In the genomic region with DNA sequence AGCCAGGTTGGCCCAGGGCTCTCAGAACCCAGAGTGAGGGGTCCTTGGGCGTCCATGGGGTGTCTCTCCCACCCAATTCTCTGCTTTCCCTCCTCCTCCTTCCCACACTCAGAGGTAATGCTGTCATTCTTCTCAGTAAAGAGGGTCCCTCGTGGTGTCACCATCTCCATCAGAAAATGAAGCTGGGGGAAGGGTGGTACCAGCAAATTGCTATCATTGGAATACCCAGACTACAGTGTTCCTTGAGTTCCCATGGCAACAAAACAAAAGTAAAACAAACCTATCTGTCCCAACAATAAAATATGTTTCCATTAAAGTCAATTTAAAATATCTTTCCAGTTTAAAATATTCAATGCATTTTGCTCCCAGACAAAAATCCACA, we compare ENCODE assay signal across 8 cellular contexts.
DNase-seq lines count a peak whose midpoint lies in the region; TF ChIP-seq lines count a peak whose summit lies in the region.

No MANE protein-coding gene starts in this region.

- WGBS in suprapubic skin = 14% methylated on average over 2 of the region's 2 CpGs

- H3K9me3 ChIP-seq in suprapubic skin = no peaks in the 10 kb centered on the region

- H3K4me3 ChIP-seq in suprapubic skin = peak overlapping the region; percentile 21

- peak; percentile 42 for DNase-seq in activated T-cell treated with anti-CD3 and anti-CD28 coated beads, Interleukin-2, amount 50 U/mL, for 1 hour
- no peak for DNase-seq in activated T-cell treated with anti-CD3 and anti-CD28 coated beads for 4 hours
- DNase-seq in immature natural killer cell = peak in 2 of 3 donors; percentile 4 to 16
- DNase-seq in suprapubic skin (ENCODE audit: low spot score in 2 of 2) = no peak
- no peak for DNase-seq in DMS79 treated with DMSO at 0.1 percent for 48 hours (lab: John Stamatoyannopoulos, UW)
- no peak for DNase-seq in 8988T
- DNase-seq in stimulated activated CD8-positive, alpha-beta memory T cell treated with anti-CD3 and anti-CD28 coated beads, Interleukin-4, amount 100 ng/mL, for 48 hours = no peak

- peaks cover 25% of the 10 kb centered on the region for H3K36me3 ChIP-seq in suprapubic skin

- peak overlapping the region; percentile 88 for H3K27ac ChIP-seq in suprapubic skin

- no peaks in the 10 kb centered on the region for H3K27me3 Mint-ChIP-seq in activated naive CD8-positive, alpha-beta T cell
- H3K27me3 Mint-ChIP-seq in immature natural killer cell (ENCODE audit: low read depth in 3 of 3) = no peaks in the 10 kb centered on the region

- H3K36me3 Mint-ChIP-seq in activated naive CD8-positive, alpha-beta T cell = peaks cover 27% of the 10 kb centered on the region
- peaks cover 21 to 39% (median 25%) of the 10 kb centered on the region in 3 donors for H3K36me3 Mint-ChIP-seq in immature natural killer cell

- no peaks in the 10 kb centered on the region for H3K9me3 Mint-ChIP-seq in activated naive CD8-positive, alpha-beta T cell (ENCODE audit: low read depth)
- no peaks in the 10 kb centered on the region for H3K9me3 Mint-ChIP-seq in immature natural killer cell

- peaks cover 54% of the 10 kb centered on the region for H3K4me1 ChIP-seq in suprapubic skin

- TF ChIP-seq POLR2A in suprapubic skin (IDR thresholded peaks at IDR 0.05) = no peak

- no peak for TF ChIP-seq EP300 in suprapubic skin (IDR thresholded peaks at IDR 0.05)

- H3K27ac Mint-ChIP-seq in activated naive CD8-positive, alpha-beta T cell = peak overlapping the region; percentile 91
- H3K27ac Mint-ChIP-seq in immature natural killer cell = peak overlapping the region; percentile 58 to 76 (median 73)

- no peaks in the 10 kb centered on the region for H3K27me3 ChIP-seq in suprapubic skin

- peaks cover 59% of the 10 kb centered on the region for H3K4me1 Mint-ChIP-seq in activated naive CD8-positive, alpha-beta T cell (ENCODE audit: low read depth)
- peaks cover 38 to 48% of the 10 kb centered on the region in 2 donors for H3K4me1 Mint-ChIP-seq in immature natural killer cell

- peak overlapping the region; percentile 68 for H3K4me3 Mint-ChIP-seq in activated naive CD8-positive, alpha-beta T cell
- peak overlapping the region; percentile 15 to 72 (median 65) for H3K4me3 Mint-ChIP-seq in immature natural killer cell

- no peak for TF ChIP-seq CTCF in suprapubic skin (IDR thresholded peaks at IDR 0.05)

Comparison
In these comparisons a context has a peak if more than half of its experiments do, and no peak if none do; other contexts are left out.
1. DNase-seq: peak in activated T-cell treated with anti-CD3 and anti-CD28 coated beads, Interleukin-2, amount 50 U/mL, for 1 hour (single experiment) and immature natural killer cell (2 of 3); none in activated T-cell treated with anti-CD3 and anti-CD28 coated beads for 4 hours (single experiment), suprapubic skin (0 of 2), DMS79 treated with DMSO at 0.1 percent for 48 hours (single experiment), 8988T (single experiment) and stimulated activated CD8-positive, alpha-beta memory T cell treated with anti-CD3 and anti-CD28 coated beads, Interleukin-4, amount 100 ng/mL, for 48 hours (single experiment).